In the genomic region with DNA sequence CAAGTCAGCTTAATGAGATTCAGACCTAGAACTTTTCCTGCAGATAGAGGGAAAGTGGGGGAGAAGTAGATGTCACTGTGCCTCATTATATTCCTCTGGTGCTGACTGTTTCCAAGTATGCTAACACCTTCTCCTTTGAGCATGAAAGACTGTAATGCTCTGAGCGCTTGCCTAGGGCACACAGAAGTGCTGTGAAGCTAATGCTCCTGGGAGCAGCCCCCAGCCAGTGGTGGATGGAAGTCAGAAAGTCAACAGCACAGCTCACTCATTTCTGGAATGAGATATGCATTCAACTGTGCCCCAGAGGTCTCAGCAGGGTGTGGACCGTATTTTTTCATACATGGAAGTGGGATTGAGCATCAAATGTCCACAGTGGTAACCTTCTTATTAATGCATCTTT, we compare ENCODE assay signal across 1 cellular context.
TF ChIP-seq lines count a peak whose summit lies in the region.

No MANE protein-coding gene starts in this region.

TF ChIP-seq in HepG2, 621 proteins besides CTCF, POLR2A, EP300 and RAD21:
- TF ChIP-seq, protein P1, sequence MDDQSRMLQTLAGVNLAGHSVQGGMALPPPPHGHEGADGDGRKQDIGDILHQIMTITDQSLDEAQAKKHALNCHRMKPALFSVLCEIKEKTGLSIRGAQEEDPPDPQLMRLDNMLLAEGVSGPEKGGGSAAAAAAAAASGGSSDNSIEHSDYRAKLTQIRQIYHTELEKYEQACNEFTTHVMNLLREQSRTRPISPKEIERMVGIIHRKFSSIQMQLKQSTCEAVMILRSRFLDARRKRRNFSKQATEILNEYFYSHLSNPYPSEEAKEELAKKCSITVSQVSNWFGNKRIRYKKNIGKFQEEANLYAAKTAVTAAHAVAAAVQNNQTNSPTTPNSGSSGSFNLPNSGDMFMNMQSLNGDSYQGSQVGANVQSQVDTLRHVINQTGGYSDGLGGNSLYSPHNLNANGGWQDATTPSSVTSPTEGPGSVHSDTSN (CRISPR knock-in tag; IDR thresholded peaks at IDR 0.05; ENCODE audit: borderline replicate concordance): no peak
- TF ChIP-seq HIVEP1 (CRISPR knock-in tag; IDR thresholded peaks at IDR 0.05) (no peak), KLF16 (CRISPR knock-in tag; IDR thresholded peaks at IDR 0.05) (no peak), ZMYM2 (CRISPR knock-in tag; IDR thresholded peaks at IDR 0.05) (no peak), ZNF619 (CRISPR knock-in tag; IDR thresholded peaks at IDR 0.05) (no peak), ZNF567 (CRISPR knock-in tag; IDR thresholded peaks at IDR 0.05; ENCODE audit: borderline replicate concordance) (no peak)
- TF ChIP-seq, protein P2, sequence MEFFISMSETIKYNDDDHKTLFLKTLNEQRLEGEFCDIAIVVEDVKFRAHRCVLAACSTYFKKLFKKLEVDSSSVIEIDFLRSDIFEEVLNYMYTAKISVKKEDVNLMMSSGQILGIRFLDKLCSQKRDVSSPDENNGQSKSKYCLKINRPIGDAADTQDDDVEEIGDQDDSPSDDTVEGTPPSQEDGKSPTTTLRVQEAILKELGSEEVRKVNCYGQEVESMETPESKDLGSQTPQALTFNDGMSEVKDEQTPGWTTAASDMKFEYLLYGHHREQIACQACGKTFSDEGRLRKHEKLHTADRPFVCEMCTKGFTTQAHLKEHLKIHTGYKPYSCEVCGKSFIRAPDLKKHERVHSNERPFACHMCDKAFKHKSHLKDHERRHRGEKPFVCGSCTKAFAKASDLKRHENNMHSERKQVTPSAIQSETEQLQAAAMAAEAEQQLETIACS (CRISPR knock-in tag; IDR thresholded peaks at IDR 0.05): no peak
- TF ChIP-seq, protein P3, sequence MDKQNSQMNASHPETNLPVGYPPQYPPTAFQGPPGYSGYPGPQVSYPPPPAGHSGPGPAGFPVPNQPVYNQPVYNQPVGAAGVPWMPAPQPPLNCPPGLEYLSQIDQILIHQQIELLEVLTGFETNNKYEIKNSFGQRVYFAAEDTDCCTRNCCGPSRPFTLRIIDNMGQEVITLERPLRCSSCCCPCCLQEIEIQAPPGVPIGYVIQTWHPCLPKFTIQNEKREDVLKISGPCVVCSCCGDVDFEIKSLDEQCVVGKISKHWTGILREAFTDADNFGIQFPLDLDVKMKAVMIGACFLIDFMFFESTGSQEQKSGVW (CRISPR knock-in tag; IDR thresholded peaks at IDR 0.05; ENCODE audit: borderline replicate concordance): no peak
